ENCODE assay signal across 1 cellular context in genomic region chr18:75247601-75248421, GRCh38.
TF ChIP-seq lines count a peak whose summit lies in the region.

No MANE protein-coding gene starts in this region.

TF ChIP-seq in HepG2, 621 proteins besides CTCF, POLR2A, EP300 and RAD21 (continued from another document):
- TF ChIP-seq MAFK (conservative IDR thresholded peaks at IDR 0.05 in 1 of 2, IDR thresholded peaks at IDR 0.05 in 1 of 2; ENCODE audit: low read length in 2 of 2) = no peak
- TF ChIP-seq CBX2 (IDR thresholded peaks at IDR 0.05; ENCODE audit: low read depth, low read length) = no peak
- no peak for TF ChIP-seq CBX2 (CRISPR knock-in tag; IDR thresholded peaks at IDR 0.05; ENCODE audit: low read depth)
- TF ChIP-seq ZKSCAN1 (IDR thresholded peaks at IDR 0.05; ENCODE audit: low read length) = no peak
- no peak for TF ChIP-seq ZNF34 (CRISPR knock-in tag; IDR thresholded peaks at IDR 0.05; ENCODE audit: borderline replicate concordance)
- TF ChIP-seq REL (CRISPR knock-in tag; conservative IDR thresholded peaks at IDR 0.05) = no peak
- no peak for TF ChIP-seq PLSCR1 (CRISPR knock-in tag; IDR thresholded peaks at IDR 0.05; ENCODE audit: borderline replicate concordance)
- no peak for TF ChIP-seq ZNF180 (CRISPR knock-in tag; IDR thresholded peaks at IDR 0.05; ENCODE audit: borderline replicate concordance, low read depth)
- no peak for TF ChIP-seq SP140L (CRISPR knock-in tag; IDR thresholded peaks at IDR 0.05; ENCODE audit: borderline replicate concordance)
- no peak for TF ChIP-seq ONECUT2 (CRISPR knock-in tag; IDR thresholded peaks at IDR 0.05)
- TF ChIP-seq ZBTB25 (CRISPR knock-in tag; IDR thresholded peaks at IDR 0.05) = no peak
- no peak for TF ChIP-seq GLI4 (CRISPR knock-in tag; IDR thresholded peaks at IDR 0.05; ENCODE audit: borderline replicate concordance)
